Comparison of ENCODE assay signal across 15 cellular contexts in the genomic region with DNA sequence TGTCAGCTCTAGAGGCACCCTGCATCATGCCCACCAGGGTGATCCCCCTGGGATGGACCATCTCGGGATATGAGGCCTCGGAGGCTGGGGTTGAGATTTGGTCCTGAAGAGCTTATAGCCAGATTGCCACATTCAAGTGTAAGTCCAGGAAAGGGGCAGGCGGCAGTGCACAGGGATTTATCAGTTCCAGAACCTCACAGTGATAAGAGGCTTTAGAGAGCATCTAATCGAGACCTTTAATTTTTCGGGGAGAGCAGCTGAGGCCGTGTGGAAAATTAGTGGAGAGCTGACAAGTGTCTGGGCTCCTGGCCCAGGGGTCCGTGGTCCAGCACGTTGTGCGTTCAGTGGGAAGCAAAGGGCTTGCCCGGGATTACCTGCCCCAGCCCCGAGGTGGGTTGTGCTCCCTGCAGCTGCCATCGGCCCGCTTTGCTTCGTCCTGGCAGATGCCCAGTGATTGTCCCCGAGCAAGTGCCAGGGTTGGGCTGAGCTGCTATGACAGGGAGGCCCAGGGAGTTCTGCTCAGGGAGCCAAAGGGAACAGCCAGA. TPM values are rescaled to one million over a fixed set of nuclear protein-coding genes. Genes with fewer than 3 reads are reported as not detected.
DNase-seq lines count a peak whose midpoint lies in the region; ATAC-seq, FAIRE-seq and TF ChIP-seq lines count a peak whose summit lies in the region.
"Had no signal": no experiment of that assay in that cellular context is flagged by ENCODE, and none has a peak within 500 bp of the region (broad histone marks: within the 10 kb centered on the region; RNA-seq: fewer than 3 reads in every experiment).

No MANE protein-coding gene starts in this region.

- H3K27me3 Mint-ChIP-seq in stimulated activated naive CD8-positive, alpha-beta T cell treated with anti-CD3 and anti-CD28 coated beads, Interleukin-15, amount 100 ng/mL, for 72 hours, result peaks cover 7% of the 10 kb centered on the region
- H3K27me3 Mint-ChIP-seq: activated naive CD8-positive, alpha-beta T cell; progenitor cell of endocrine pancreas; T-cell had no signal

- H3K27me3 ChIP-seq in BE2C, result no peaks in the 10 kb centered on the region
- H3K27me3 ChIP-seq: transverse colon had no signal

- peak overlapping the region; percentile 25 for H3K4me3 ChIP-seq in BE2C (ENCODE audit: low read depth, low read length)
- peak overlapping the region; percentile 30; the same call in 1 of the 2 replicates for H3K4me3 ChIP-seq in SK-N-MC
- H3K4me3 ChIP-seq: heart left ventricle, transverse colon had no signal

- H3K27ac Mint-ChIP-seq in stimulated activated naive CD8-positive, alpha-beta T cell treated with anti-CD3 and anti-CD28 coated beads, Interleukin-15, amount 100 ng/mL, for 72 hours, result no peak overlapping the region
- H3K27ac Mint-ChIP-seq: activated naive CD8-positive, alpha-beta T cell; CD4-positive, CD25-positive, alpha-beta regulatory T cell; T-cell had no signal

- no peak for TF ChIP-seq CTCF in BE2C (IDR thresholded peaks at IDR 0.05; ENCODE audit: low read depth, low read length)

- H3K9me3 ChIP-seq in BE2C (no peaks in the 10 kb centered on the region), SK-N-MC (ENCODE audit: low read depth, low read length) (no peaks in the 10 kb centered on the region)
- H3K9me3 ChIP-seq: heart left ventricle, transverse colon had no signal

- FAIRE-seq in urothelium cell line (lab: Jason Lieb, UNC), result no peak

- no peaks in the 10 kb centered on the region for H3K4me1 Mint-ChIP-seq in stimulated activated naive CD8-positive, alpha-beta T cell treated with anti-CD3 and anti-CD28 coated beads, Interleukin-15, amount 100 ng/mL, for 72 hours
- H3K4me1 Mint-ChIP-seq: CD4-positive, CD25-positive, alpha-beta regulatory T cell; T-cell had no signal

- peak; percentile 63 for DNase-seq in BE2C
- peak; percentile 80 for DNase-seq in DMS79 (lab: John Stamatoyannopoulos, UW)
- no peak for DNase-seq in SK-N-MC (ENCODE audit: low read depth, low spot score)
- peak; percentile 45 for DNase-seq in myocyte (ENCODE audit: low read depth)
- DNase-seq in stimulated activated naive CD8-positive, alpha-beta T cell treated with anti-CD3 and anti-CD28 coated beads, Interleukin-15, amount 100 ng/mL, for 72 hours, result no peak
- no peak for DNase-seq in GM19240 (ENCODE audit: insufficient read length, low spot score)
- no peak for DNase-seq in urothelium cell line (ENCODE audit: low spot score)
- DNase-seq in activated CD4-positive, alpha-beta T cell treated with anti-CD3 and anti-CD28 coated beads for 48 hours, result no peak
- DNase-seq: activated CD8-positive, alpha-beta memory T cell treated with anti-CD3 and anti-CD28 coated beads, Interleukin-2, amount 50 U/mL, for 48 hours; CD4-positive, CD25-positive, alpha-beta regulatory T cell; T-cell had no signal

- ATAC-seq in stimulated activated naive CD8-positive, alpha-beta T cell treated with anti-CD3 and anti-CD28 coated beads, Interleukin-15, amount 100 ng/mL, for 72 hours, result no peak
- ATAC-seq: T-cell had no signal

- no peak overlapping the region for H3K4me3 Mint-ChIP-seq in stimulated activated naive CD8-positive, alpha-beta T cell treated with anti-CD3 and anti-CD28 coated beads, Interleukin-15, amount 100 ng/mL, for 72 hours
- H3K4me3 Mint-ChIP-seq: activated naive CD8-positive, alpha-beta T cell; T-cell had no signal

- H3K4me1 ChIP-seq in BE2C, result peaks cover 78% of the 10 kb centered on the region

- no peak overlapping the region for H3K27ac ChIP-seq in SK-N-MC
- H3K27ac ChIP-seq: heart left ventricle had no signal

- H3K36me3 ChIP-seq in BE2C (peaks cover 36% of the 10 kb centered on the region), SK-N-MC (ENCODE audit: insufficient read depth, low read length) (no peaks in the 10 kb centered on the region)
- H3K36me3 ChIP-seq: transverse colon had no signal

- no peak overlapping the region for H3K9ac ChIP-seq in SK-N-MC (ENCODE audit: insufficient read length)

- no peaks in the 10 kb centered on the region for H3K9me3 Mint-ChIP-seq in stimulated activated naive CD8-positive, alpha-beta T cell treated with anti-CD3 and anti-CD28 coated beads, Interleukin-15, amount 100 ng/mL, for 72 hours
- H3K9me3 Mint-ChIP-seq: CD4-positive, CD25-positive, alpha-beta regulatory T cell; T-cell had no signal

RNA-seq across cellular contexts. Expression of a gene that starts 52.1 kb away (rescaled TPM):
- polyA plus RNA-seq in BE2C (2012; ENCODE audit: insufficient read depth, insufficient read length, low read depth), result 24.7 TPM
- 30.2 and 35.7 TPM in 2 replicates for total RNA-seq in myocyte
- 41.7 TPM for polyA plus RNA-seq in myocyte (2012)

Comparison
In these comparisons a context has a peak if more than half of its experiments do, and no peak if none do; other contexts are left out.
1. DNase-seq: peak in BE2C (single experiment), DMS79 (single experiment) and myocyte (single experiment); none in SK-N-MC (single experiment), stimulated activated naive CD8-positive, alpha-beta T cell treated with anti-CD3 and anti-CD28 coated beads, Interleukin-15, amount 100 ng/mL, for 72 hours (0 of 2), GM19240 (single experiment), urothelium cell line (single experiment) and activated CD4-positive, alpha-beta T cell treated with anti-CD3 and anti-CD28 coated beads for 48 hours (single experiment).